Comparison of ENCODE assay signal across 21 cellular contexts in the genomic region with DNA sequence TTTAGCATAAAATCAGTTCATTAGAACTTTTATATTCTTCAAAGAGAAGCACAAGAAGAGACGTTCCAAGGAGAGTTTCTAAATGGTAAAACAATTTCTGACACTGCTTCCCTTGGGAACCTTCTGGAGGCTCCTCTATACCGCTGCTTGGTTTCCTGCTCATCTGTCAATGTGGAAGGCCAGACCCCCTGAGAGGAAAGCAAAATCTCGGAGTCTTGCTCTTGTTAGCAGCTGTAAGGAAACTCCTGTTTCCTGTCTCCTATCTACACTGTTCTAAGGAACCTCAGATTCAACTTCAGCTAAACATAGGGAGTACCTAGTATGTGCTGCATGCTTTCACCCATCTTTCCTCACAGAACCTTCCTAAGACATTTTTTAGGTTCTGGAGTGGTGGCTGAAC.
"Had no signal": no experiment of that assay in that cellular context is flagged by ENCODE, and none has a peak within 500 bp of the region (broad histone marks: within the 10 kb centered on the region; RNA-seq: fewer than 3 reads in every experiment).

No MANE protein-coding gene starts in this region.

- H3K36me3 Mint-ChIP-seq: memory B cell; mesothelial cell of epicardium; naive B cell; natural killer cell treated with Interleukin-12 subunit alpha and Interleukin-12 subunit beta and Interleukin-15 and Interleukin-18, amount 100 ng/mL, for 72 hours; neural progenitor cell; stimulated activated memory B cell treated with anti-CD40 and anti-IgM and Interleukin-4, amounts not matched to agents 10 μg/mL and 1 μg/mL and 100 μg/mL, for 72 hours; type B pancreatic cell had no signal

- H3K4me2 ChIP-seq: neural progenitor cell had no signal

- H3K27ac ChIP-seq: coronary artery, esophagus muscularis mucosa, neural progenitor cell, prostate gland, skin epidermis, spleen, testis, tibial artery had no signal

- H3K4me1 Mint-ChIP-seq: memory B cell; naive B cell; stimulated activated memory B cell treated with anti-CD40 and anti-IgM and Interleukin-4, amounts not matched to agents 10 μg/mL and 1 μg/mL and 100 μg/mL, for 72 hours had no signal

- H3K9ac ChIP-seq: neural progenitor cell had no signal

- H3K4me1 ChIP-seq: esophagus muscularis mucosa, neural progenitor cell, prostate gland, spleen, testis, tibial artery had no signal

- DNase-seq: foreskin melanocyte; mucosa of descending colon; naive B cell; right cardiac atrium; spleen; stimulated activated CD4-positive, alpha-beta T cell treated with anti-CD3 and anti-CD28 coated beads, Interleukin-4, amount 100 ng/mL, for 4 hours; stimulated activated naive CD8-positive, alpha-beta T cell treated with anti-CD3 and anti-CD28 coated beads, Interleukin-15, Interleukin-2, amounts not matched to agents 100 U/mL and 50 U/mL, for 24 hours; substantia nigra; testis; tibial artery had no signal

- H2AFZ ChIP-seq: neural progenitor cell had no signal

- H3K4me3 ChIP-seq: coronary artery, esophagus muscularis mucosa, lung, mucosa of descending colon, neural progenitor cell, prostate gland, skin epidermis, spleen, testis, tibial artery had no signal

- H3K27ac Mint-ChIP-seq: memory B cell; mesothelial cell of epicardium; naive B cell; natural killer cell treated with Interleukin-12 subunit alpha and Interleukin-12 subunit beta and Interleukin-15 and Interleukin-18, amount 100 ng/mL, for 72 hours; neural progenitor cell; stimulated activated memory B cell treated with anti-CD40 and anti-IgM and Interleukin-4, amounts not matched to agents 10 μg/mL and 1 μg/mL and 100 μg/mL, for 72 hours; type B pancreatic cell had no signal

- H3K4me3 Mint-ChIP-seq: memory B cell; mesothelial cell of epicardium; naive B cell; natural killer cell treated with Interleukin-12 subunit alpha and Interleukin-12 subunit beta and Interleukin-15 and Interleukin-18, amount 100 ng/mL, for 72 hours; neural progenitor cell; stimulated activated memory B cell treated with anti-CD40 and anti-IgM and Interleukin-4, amounts not matched to agents 10 μg/mL and 1 μg/mL and 100 μg/mL, for 72 hours; type B pancreatic cell had no signal

- H3K27me3 ChIP-seq: neural progenitor cell, spleen, testis had no signal

- H3K9me3 ChIP-seq: mucosa of descending colon, prostate gland, testis, tibial artery had no signal

- H3K27me3 Mint-ChIP-seq: memory B cell; natural killer cell treated with Interleukin-12 subunit alpha and Interleukin-12 subunit beta and Interleukin-15 and Interleukin-18, amount 100 ng/mL, for 72 hours; stimulated activated memory B cell treated with anti-CD40 and anti-IgM and Interleukin-4, amounts not matched to agents 10 μg/mL and 1 μg/mL and 100 μg/mL, for 72 hours had no signal

- H3K36me3 ChIP-seq: esophagus muscularis mucosa, neural progenitor cell, prostate gland, spleen, tibial artery had no signal
